11 cellular contexts compared by ENCODE assay signal in the genomic region with DNA sequence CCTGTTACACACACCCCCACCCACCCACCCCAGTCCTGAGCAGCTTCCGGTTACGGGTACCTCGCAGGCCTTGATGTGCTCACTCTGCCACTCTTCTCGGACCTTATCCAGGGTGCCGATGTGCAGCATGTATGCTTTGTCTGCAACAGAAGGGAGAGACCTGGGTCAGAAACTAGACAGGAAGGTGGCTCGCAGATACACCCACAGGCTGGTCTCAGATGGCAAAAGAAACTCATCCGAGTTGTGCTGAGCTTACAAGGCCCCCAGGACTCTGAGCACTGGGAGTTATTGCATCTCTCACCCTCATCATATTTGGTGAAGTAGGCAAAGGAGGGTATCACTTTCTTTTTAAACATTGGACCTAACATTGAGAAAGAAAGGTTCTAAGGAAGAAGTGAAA. TPM values are rescaled to one million over a fixed set of nuclear protein-coding genes. Genes with fewer than 3 reads are reported as not detected.
DNase-seq lines count a peak whose midpoint lies in the region; ATAC-seq and TF ChIP-seq lines count a peak whose summit lies in the region.
"Had no signal": no experiment of that assay in that cellular context is flagged by ENCODE, and none has a peak within 500 bp of the region (broad histone marks: within the 10 kb centered on the region; RNA-seq: fewer than 3 reads in every experiment).

No MANE protein-coding gene starts in this region.

- no peaks in the 10 kb centered on the region for H3K9me3 Mint-ChIP-seq in endothelial cell (ENCODE audit: unreplicated experiment)

- H3K27me3 ChIP-seq in H7 (ENCODE audit: control insufficient read depth, insufficient read depth, low read length) (no peaks in the 10 kb centered on the region), foreskin keratinocyte (no peaks in the 10 kb centered on the region)
- H3K27me3 ChIP-seq: cardiac muscle cell, gastroesophageal sphincter had no signal

- ATAC-seq in HG03159 (IDR thresholded peaks at IDR 0.05; ENCODE audit: unreplicated experiment) = no peak
- no peak for ATAC-seq in foreskin keratinocyte
- ATAC-seq: gastroesophageal sphincter had no signal

- H3K4me3 ChIP-seq in H7 (ENCODE audit: insufficient read depth, low read depth, low read length) = no peak overlapping the region
- H3K4me3 ChIP-seq: cardiac muscle cell, gastroesophageal sphincter had no signal

- peaks cover 3% of the 10 kb centered on the region for H3K27me3 Mint-ChIP-seq in endothelial cell (ENCODE audit: unreplicated experiment)

- peak overlapping the region; percentile 50 for H3K27ac Mint-ChIP-seq in endothelial cell (ENCODE audit: unreplicated experiment)

- H3K27ac ChIP-seq in foreskin keratinocyte = no peak overlapping the region
- H3K27ac ChIP-seq: cardiac muscle cell, gastroesophageal sphincter had no signal

- no peaks in the 10 kb centered on the region for H3K36me3 ChIP-seq in H7 (replicated peaks; ENCODE audit: control insufficient read depth, insufficient read depth, low read length)
- H3K36me3 ChIP-seq: cardiac muscle cell had no signal

- no peaks in the 10 kb centered on the region for H3K4me1 ChIP-seq in foreskin keratinocyte
- H3K4me1 ChIP-seq: gastroesophageal sphincter had no signal

- DNase-seq in H7 (peak; percentile 25), endothelial cell (ENCODE audit: low spot score) (no peak), T1000 (lab: John Stamatoyannopoulos, UW) (no peak), foreskin keratinocyte (no peak)
- DNase-seq in activated CD4-positive, alpha-beta T cell treated with anti-CD3 and anti-CD28 coated beads, Interleukin-2, amount 50 U/mL, for 48 hours = peak; percentile 36 to 51
- peak; percentile 55 for DNase-seq in stimulated activated CD8-positive, alpha-beta memory T cell treated with anti-CD3 and anti-CD28 coated beads, Interleukin-4, amount 100 ng/mL, for 48 hours
- DNase-seq: DMS79 treated with DMSO at 0.1 percent for 48 hours, NCI-H774 had no signal

- H3K4me3 Mint-ChIP-seq in endothelial cell (ENCODE audit: unreplicated experiment) = no peak overlapping the region

- no peak for TF ChIP-seq CTCF in endothelial cell (IDR thresholded peaks at IDR 0.05; ENCODE audit: unreplicated experiment)
- TF ChIP-seq CTCF in foreskin keratinocyte (conservative IDR thresholded peaks at IDR 0.05) = no peak

- H3K36me3 Mint-ChIP-seq in endothelial cell (ENCODE audit: low read depth, unreplicated experiment) = no peaks in the 10 kb centered on the region

- peaks cover 24% of the 10 kb centered on the region for H3K4me1 Mint-ChIP-seq in endothelial cell (ENCODE audit: unreplicated experiment)

RNA-seq across cellular contexts. Expression of a gene that starts 30.6 kb away (rescaled TPM):
- 5.2 and 9.8 TPM in 2 replicates for total RNA-seq in H7 (2014; rRNA removed; shearing (Covaris generic))
- total RNA-seq in endothelial cell (ENCODE audit: unreplicated experiment) (26.1 TPM), foreskin keratinocyte (20.0 and 28.4 TPM in 2 replicates)
- 4.9 and 5.3 TPM in 2 replicates for polyA plus RNA-seq in foreskin keratinocyte

Comparison
In these comparisons a context has a peak if more than half of its experiments do, and no peak if none do; other contexts are left out.
1. DNase-seq: peak in H7 (single experiment), activated CD4-positive, alpha-beta T cell treated with anti-CD3 and anti-CD28 coated beads, Interleukin-2, amount 50 U/mL, for 48 hours (2 of 2) and stimulated activated CD8-positive, alpha-beta memory T cell treated with anti-CD3 and anti-CD28 coated beads, Interleukin-4, amount 100 ng/mL, for 48 hours (single experiment); none in endothelial cell (single experiment), T1000 (single experiment) and foreskin keratinocyte (0 of 2).